In genomic region chr7:34133356-34133982, GRCh38 we compare ENCODE assay signal across 9 cellular contexts.
DNase-seq lines count a peak whose midpoint lies in the region; ATAC-seq, FAIRE-seq and TF ChIP-seq lines count a peak whose summit lies in the region.
"Had no signal": no experiment of that assay in that cellular context is flagged by ENCODE, and none has a peak within 500 bp of the region (broad histone marks: within the 10 kb centered on the region; RNA-seq: fewer than 3 reads in every experiment).

No MANE protein-coding gene starts in this region.

- H3K9me3 ChIP-seq in MG63 (no peaks in the 10 kb centered on the region), mucosa of descending colon (no peaks in the 10 kb centered on the region)

- H3K4me3 ChIP-seq in MG63 (no peak overlapping the region), bronchial epithelial cell (ENCODE audit: low read depth, low read length) (no peak overlapping the region), mucosa of descending colon (no peak overlapping the region)

- peaks cover 50% of the 10 kb centered on the region for H3K36me3 ChIP-seq in MG63
- H3K36me3 ChIP-seq in bronchial epithelial cell (ENCODE audit: control insufficient read depth, insufficient read depth, low read length), result no peaks in the 10 kb centered on the region
- no peaks in the 10 kb centered on the region for H3K36me3 ChIP-seq in mucosa of descending colon (ENCODE audit: low read depth)

- intact Hi-C loops in mucosa of descending colon (cut with DNase I, micrococcal nuclease), result no loop called here

- H3K27me3 ChIP-seq in MG63, result no peaks in the 10 kb centered on the region
- no peaks in the 10 kb centered on the region for H3K27me3 ChIP-seq in bronchial epithelial cell (ENCODE audit: control insufficient read depth, insufficient read depth, low read length)

- DNase-seq in DMS 273 (lab: John Stamatoyannopoulos, UW; ENCODE audit: unreplicated experiment) (peak; percentile 82), MG63 (peak; percentile 58), bronchial epithelial cell (ENCODE audit: low read depth) (peak; percentile 95), mucosa of descending colon (no peak), anterior cingulate cortex (lab: John Stamatoyannopoulos, UW) (no peak)
- DNase-seq: activated naive CD4-positive, alpha-beta T cell treated with anti-CD3 and anti-CD28 coated beads, Interleukin-2, amount 10 ng/mL, durations not matched to agents 7 days and 5 days had no signal

- ATAC-seq in mucosa of descending colon (peak; percentile 17), HG03521 (IDR thresholded peaks at IDR 0.05; ENCODE audit: unreplicated experiment) (no peak), HG03432 (IDR thresholded peaks at IDR 0.05; ENCODE audit: unreplicated experiment) (no peak), HG02642 (IDR thresholded peaks at IDR 0.05; ENCODE audit: poor library complexity, unreplicated experiment) (no peak)

- TF ChIP-seq CTCF in bronchial epithelial cell (IDR thresholded peaks at IDR 0.05; ENCODE audit: insufficient read depth, low read length, severe bottlenecking) (no peak), mucosa of descending colon (IDR thresholded peaks at IDR 0.05) (no peak)

- FAIRE-seq in bronchial epithelial cell (lab: Jason Lieb, UNC), result no peak

- no peaks in the 10 kb centered on the region for H3K4me1 ChIP-seq in mucosa of descending colon (ENCODE audit: low read depth)

Comparison
In these comparisons a context has a peak if more than half of its experiments do, and no peak if none do; other contexts are left out.
1. DNase-seq: peak in DMS 273 (single experiment), MG63 (single experiment) and bronchial epithelial cell (single experiment); none in mucosa of descending colon (0 of 3) and anterior cingulate cortex (0 of 58).